Comparison of ENCODE assay signal across 10 cellular contexts in the genomic region with DNA sequence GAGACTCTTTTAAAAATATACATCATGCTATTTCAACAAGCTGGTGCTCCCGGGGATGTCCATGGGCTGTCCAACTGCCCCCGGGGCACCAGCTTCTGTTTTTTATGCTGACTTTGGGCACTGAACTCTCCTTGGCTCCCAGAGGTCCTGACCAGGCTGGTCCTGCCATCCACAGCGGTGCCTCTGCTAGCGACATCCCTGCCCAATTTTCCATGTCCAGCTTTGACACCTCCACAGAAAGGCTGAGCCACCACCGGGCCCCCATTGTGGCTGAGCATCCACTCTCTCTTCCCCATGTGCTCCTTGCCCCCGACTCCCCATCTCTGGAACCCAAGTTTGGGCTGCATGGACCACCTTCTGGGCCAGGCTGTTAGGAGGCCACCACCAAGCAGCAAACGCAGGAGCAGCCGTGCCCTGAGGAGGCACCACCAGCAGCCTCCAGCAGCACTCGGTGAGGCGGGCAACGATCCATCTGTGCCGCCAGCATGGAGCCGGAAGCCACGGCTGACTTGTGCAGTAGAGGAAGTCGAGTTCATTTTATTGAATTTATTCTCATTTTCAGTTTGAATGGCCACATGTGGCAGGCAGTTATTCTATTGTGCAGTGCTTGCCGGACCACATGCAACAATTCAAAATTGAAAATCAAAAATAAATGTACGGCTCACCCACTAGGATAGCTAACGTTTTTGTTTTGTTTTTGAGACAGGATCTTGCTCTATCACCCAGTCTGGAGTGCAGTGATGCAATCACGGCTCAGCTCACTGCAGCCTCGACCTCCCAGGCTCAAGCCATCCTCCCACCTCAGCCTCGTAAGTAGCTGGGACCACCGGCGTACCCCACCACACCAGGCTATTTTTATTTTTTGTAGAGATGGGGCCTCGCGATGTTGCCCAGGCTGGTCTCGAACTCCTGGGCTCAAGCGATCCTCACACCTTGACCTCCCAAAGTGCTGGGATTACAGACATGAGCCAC. TPM values are rescaled to one million over a fixed set of nuclear protein-coding genes. Genes with fewer than 3 reads are reported as not detected.
DNase-seq lines count a peak whose midpoint lies in the region; ATAC-seq and TF ChIP-seq lines count a peak whose summit lies in the region.
"Had no signal": no experiment of that assay in that cellular context is flagged by ENCODE, and none has a peak within 500 bp of the region (broad histone marks: within the 10 kb centered on the region; RNA-seq: fewer than 3 reads in every experiment).

No MANE protein-coding gene starts in this region.

- H4K20me1 ChIP-seq in HCT116 (ENCODE audit: insufficient read depth): no peaks in the 10 kb centered on the region

- H3K79me2 ChIP-seq in HCT116 (ENCODE audit: insufficient read depth, low read length): peaks cover 18% of the 10 kb centered on the region

- no peaks in the 10 kb centered on the region for H3K9me2 ChIP-seq in HCT116 (ENCODE audit: insufficient read depth)

- RAD21 ChIA-PET in HCT116 (lab: Charles Lee; ENCODE audit: low non-redundant PET in 1 of 2, low total read pairs in 2 of 2, uncharacterized antibody in 2 of 2, unreplicated experiment in 2 of 2): interaction anchor here (0.6 to 2.1 kb wide), 5 partner anchors 13 to 230 kb away, joined by 4 to 10 read pairs (median 6); no protein-coding TSS in a partner anchor

- no peaks in the 10 kb centered on the region for H3K27me3 Mint-ChIP-seq in activated B cell treated with CpG ODN at 0.5 μM for 24 hours
- no peaks in the 10 kb centered on the region for H3K27me3 Mint-ChIP-seq in memory B cell

- no peak for TF ChIP-seq POLR2A in HCT116 (IDR thresholded peaks at IDR 0.05; ENCODE audit: borderline replicate concordance, extremely low read depth, insufficient read depth, insufficient read length)

- peak overlapping the region; percentile 95; the same call in 1 of the 2 replicates for H3K4me2 ChIP-seq in HCT116 (ENCODE audit: low read length)

- TF ChIP-seq RAD21 in HCT116 (IDR thresholded peaks at IDR 0.05; ENCODE audit: low read depth): no peak

- no peak overlapping the region for H3K9ac ChIP-seq in HCT116 (ENCODE audit: low read length)

- H3K4me3 ChIP-seq in HCT116 (replicated peaks in 1 of 2; ENCODE audit: low read depth in 1 of 2, low read length in 2 of 2): no peak overlapping the region
- H3K4me3 ChIP-seq: psoas muscle had no signal

- ATAC-seq in HCT116 (no peak), activated B cell treated with CpG ODN at 0.5 μM for 24 hours (ENCODE audit: low read depth) (peak; percentile 18), memory B cell (ENCODE audit: low read depth) (peak; percentile 36), HG03457 (IDR thresholded peaks at IDR 0.05; ENCODE audit: unreplicated experiment) (no peak)
- ATAC-seq: psoas muscle had no signal

- H3K27me3 ChIP-seq in HCT116 (ENCODE audit: insufficient read depth, low read length): no peaks in the 10 kb centered on the region

- intact Hi-C loops in HCT116 (cut with micrococcal nuclease): loop anchor here (10.0 kb wide), 1 partner anchor 552 kb away; a partner anchor contains a TSS
- intact Hi-C loops in activated B cell treated with CpG ODN at 0.5 μM for 24 hours (cut with micrococcal nuclease): loop anchor here (5.0 kb wide), 1 partner anchor 420 kb away; no protein-coding TSS in a partner anchor

- no peak overlapping the region for H3K27ac ChIP-seq in HCT116 (ENCODE audit: low read depth, low read length)
- H3K27ac ChIP-seq: epithelial cell of prostate, psoas muscle had no signal

- POLR2A ChIA-PET in HCT116 (lab: Charles Lee): interaction anchor here (1.3 to 1.5 kb wide), 3 partner anchors 112 to 391 kb away, joined by 3 to 5 read pairs (median 5); a partner anchor contains a TSS
- POLR2A ChIA-PET in activated B cell treated with CpG ODN at 0.5 μM for 24 hours (lab: Charles Lee): interaction anchor here (0.6 to 3.5 kb wide), 14 partner anchors 55 to 362 kb away, joined by 3 to 19 read pairs (median 4); a partner anchor contains a TSS

- no peak for TF ChIP-seq CTCF in HCT116 (IDR thresholded peaks at IDR 0.05 in 2 of 3, conservative IDR thresholded peaks at IDR 0.05 in 1 of 3; ENCODE audit: borderline replicate concordance in 1 of 3, insufficient read depth in 1 of 3, low read depth in 2 of 3, low read length in 2 of 3)
- no peak for TF ChIP-seq CTCF in activated B cell treated with CpG ODN at 0.5 μM for 24 hours (IDR thresholded peaks at IDR 0.05)

- H3K4me1 ChIP-seq in HCT116 (ENCODE audit: control insufficient read depth in 1 of 2, insufficient read depth in 2 of 2, low read length in 2 of 2): peaks cover 29 to 54% of the 10 kb centered on the region in 2 experiments

- CTCF ChIA-PET in HCT116 (lab: Charles Lee): interaction anchor here (0.7 to 3.1 kb wide), 22 partner anchors 9 to 551 kb away, joined by 3 to 40 read pairs (median 6); a partner anchor contains a TSS
- CTCF ChIA-PET in activated B cell treated with CpG ODN at 0.5 μM for 24 hours (lab: Charles Lee): interaction anchor here (1.0 to 11.1 kb wide), 16 partner anchors 9 to 550 kb away, joined by 3 to 166 read pairs (median 4); a partner anchor contains a TSS

- peak overlapping the region; percentile 91 for H3K27ac Mint-ChIP-seq in activated B cell treated with CpG ODN at 0.5 μM for 24 hours
- H3K27ac Mint-ChIP-seq in memory B cell: peak overlapping the region; percentile 89

- peak; percentile 14 for DNase-seq in NOMO-1 treated with DMSO at 0.1 percent for 48 hours (lab: John Stamatoyannopoulos, UW; ENCODE audit: unreplicated experiment)
- no peak for DNase-seq in NOMO-1 treated with dmso at 0.1 percent for 144 hours (lab: John Stamatoyannopoulos, UW; ENCODE audit: unreplicated experiment)
- DNase-seq in HCT116 (ENCODE audit: low read depth, low spot score): no peak
- DNase-seq in activated B cell treated with CpG ODN at 0.5 μM for 24 hours: peak; percentile 44
- peak; percentile 38 to 52 for DNase-seq in memory B cell (ENCODE audit: low spot score in 2 of 2)
- DNase-seq in NCI-H146 treated with DMSO at 0.1 percent for 48 hours (lab: John Stamatoyannopoulos, UW; ENCODE audit: unreplicated experiment): no peak
- no peak for DNase-seq in NCI-H524 (lab: John Stamatoyannopoulos, UW)

- H3K9me3 Mint-ChIP-seq in activated B cell treated with CpG ODN at 0.5 μM for 24 hours: no peaks in the 10 kb centered on the region
- H3K9me3 Mint-ChIP-seq in memory B cell: no peaks in the 10 kb centered on the region

- no TSS peak for BruUV-seq in HCT116 (replicated peaks; lab: Mats Ljungman, UMichigan)

- peaks cover 68% of the 10 kb centered on the region for H3K4me1 Mint-ChIP-seq in activated B cell treated with CpG ODN at 0.5 μM for 24 hours
- H3K4me1 Mint-ChIP-seq in memory B cell: peaks cover 41% of the 10 kb centered on the region

- H3K4me3 Mint-ChIP-seq in activated B cell treated with CpG ODN at 0.5 μM for 24 hours (peak overlapping the region; percentile 77), memory B cell (peak overlapping the region; percentile 83)

- H3K36me3 ChIP-seq in HCT116 (ENCODE audit: control insufficient read depth in 1 of 2, insufficient read depth in 2 of 2, low read length in 2 of 2): no peaks in the 10 kb centered on the region; a peak in 1 of 4 replicates

- H2AFZ ChIP-seq in HCT116 (ENCODE audit: low read depth, low read length, poor library complexity, severe bottlenecking): no peak overlapping the region

- H3K36me3 Mint-ChIP-seq in activated B cell treated with CpG ODN at 0.5 μM for 24 hours (ENCODE audit: low read depth) (peaks cover 3% of the 10 kb centered on the region), memory B cell (no peaks in the 10 kb centered on the region)

- H3K9me3 ChIP-seq in HCT116 (ENCODE audit: control insufficient read depth in 1 of 2, insufficient read depth in 1 of 2, low read depth in 1 of 2, low read length in 2 of 2): no peaks in the 10 kb centered on the region
- H3K9me3 ChIP-seq: psoas muscle had no signal

TF ChIP-seq in HCT116, 20 proteins besides CTCF, POLR2A, EP300 and RAD21 (continues in another document):
- TF ChIP-seq CEBPB (IDR thresholded peaks at IDR 0.05; ENCODE audit: low read depth) (no peak), EGR1 (IDR thresholded peaks at IDR 0.05; ENCODE audit: low read depth) (no peak), TCF7L2 (IDR thresholded peaks at IDR 0.05; ENCODE audit: borderline replicate concordance, extremely low read depth, insufficient read depth, insufficient read length) (no peak), CBX3 (IDR thresholded peaks at IDR 0.05; ENCODE audit: low read depth) (no peak), ZFX (IDR thresholded peaks at IDR 0.05) (no peak), YY1 (IDR thresholded peaks at IDR 0.05; ENCODE audit: extremely low read depth, insufficient replicate concordance, low read depth, low read length) (no peak), POLR2AphosphoS5 (IDR thresholded peaks at IDR 0.05; ENCODE audit: low read depth, low read length) (no peak), SP1 (IDR thresholded peaks at IDR 0.05; ENCODE audit: low read depth) (no peak), EZH2 (IDR thresholded peaks at IDR 0.05) (no peak), EZH2phosphoT487 (IDR thresholded peaks at IDR 0.05; ENCODE audit: borderline replicate concordance) (no peak)
- TF ChIP-seq, protein P1, sequence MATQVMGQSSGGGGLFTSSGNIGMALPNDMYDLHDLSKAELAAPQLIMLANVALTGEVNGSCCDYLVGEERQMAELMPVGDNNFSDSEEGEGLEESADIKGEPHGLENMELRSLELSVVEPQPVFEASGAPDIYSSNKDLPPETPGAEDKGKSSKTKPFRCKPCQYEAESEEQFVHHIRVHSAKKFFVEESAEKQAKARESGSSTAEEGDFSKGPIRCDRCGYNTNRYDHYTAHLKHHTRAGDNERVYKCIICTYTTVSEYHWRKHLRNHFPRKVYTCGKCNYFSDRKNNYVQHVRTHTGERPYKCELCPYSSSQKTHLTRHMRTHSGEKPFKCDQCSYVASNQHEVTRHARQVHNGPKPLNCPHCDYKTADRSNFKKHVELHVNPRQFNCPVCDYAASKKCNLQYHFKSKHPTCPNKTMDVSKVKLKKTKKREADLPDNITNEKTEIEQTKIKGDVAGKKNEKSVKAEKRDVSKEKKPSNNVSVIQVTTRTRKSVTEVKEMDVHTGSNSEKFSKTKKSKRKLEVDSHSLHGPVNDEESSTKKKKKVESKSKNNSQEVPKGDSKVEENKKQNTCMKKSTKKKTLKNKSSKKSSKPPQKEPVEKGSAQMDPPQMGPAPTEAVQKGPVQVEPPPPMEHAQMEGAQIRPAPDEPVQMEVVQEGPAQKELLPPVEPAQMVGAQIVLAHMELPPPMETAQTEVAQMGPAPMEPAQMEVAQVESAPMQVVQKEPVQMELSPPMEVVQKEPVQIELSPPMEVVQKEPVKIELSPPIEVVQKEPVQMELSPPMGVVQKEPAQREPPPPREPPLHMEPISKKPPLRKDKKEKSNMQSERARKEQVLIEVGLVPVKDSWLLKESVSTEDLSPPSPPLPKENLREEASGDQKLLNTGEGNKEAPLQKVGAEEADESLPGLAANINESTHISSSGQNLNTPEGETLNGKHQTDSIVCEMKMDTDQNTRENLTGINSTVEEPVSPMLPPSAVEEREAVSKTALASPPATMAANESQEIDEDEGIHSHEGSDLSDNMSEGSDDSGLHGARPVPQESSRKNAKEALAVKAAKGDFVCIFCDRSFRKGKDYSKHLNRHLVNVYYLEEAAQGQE (IDR thresholded peaks at IDR 0.05; ENCODE audit: low read depth): no peak

RNA-seq across cellular contexts. Expression of a gene that starts 2.8 kb away (rescaled TPM):
- total RNA-seq in HCT116 (2021; ENCODE audit: unreplicated experiment) (32.2 TPM), activated B cell treated with CpG ODN at 0.5 μM for 24 hours (9.8 and 15.0 TPM in 2 replicates)
- 21.3 and 23.4 TPM in 2 replicates for polyA plus RNA-seq in HCT116 (2012)

Comparison
In these comparisons a context has a peak if more than half of its experiments do, and no peak if none do; other contexts are left out.
1. DNase-seq: peak in NOMO-1 treated with DMSO at 0.1 percent for 48 hours (single experiment), activated B cell treated with CpG ODN at 0.5 μM for 24 hours (single experiment) and memory B cell (2 of 2); none in NOMO-1 treated with dmso at 0.1 percent for 144 hours (single experiment), HCT116 (single experiment), NCI-H146 treated with DMSO at 0.1 percent for 48 hours (single experiment) and NCI-H524 (0 of 2).
2. ATAC-seq: peak in activated B cell treated with CpG ODN at 0.5 μM for 24 hours (single experiment) and memory B cell (single experiment); none in HCT116 (single experiment) and HG03457 (single experiment).